ENCODE assay signal across 17 cellular contexts in genomic region chr18:70121842-70122241, GRCh38.
"Had no signal": no experiment of that assay in that cellular context is flagged by ENCODE, and none has a peak within 500 bp of the region (broad histone marks: within the 10 kb centered on the region; RNA-seq: fewer than 3 reads in every experiment).

No MANE protein-coding gene starts in this region.

- H3K4me3 ChIP-seq: esophagus squamous epithelium, prostate gland, right atrium auricular region, suprapubic skin, vagina had no signal

- H3K9me3 Mint-ChIP-seq: dendritic cell treated with granulocyte-macrophage colony-stimulating factor and Interleukin-4, amounts not matched to agents 40 ng/mL and 50 ng/mL, for 4 days; stimulated activated naive CD8-positive, alpha-beta T cell treated with anti-CD3 and anti-CD28 coated beads, Interleukin-15, amount 100 ng/mL, for 72 hours had no signal

- H3K36me3 ChIP-seq: prostate gland, WERI-Rb-1 had no signal

- H3K4me3 Mint-ChIP-seq: activated naive CD8-positive, alpha-beta T cell treated with anti-CD3 and anti-CD28 coated beads for 36 hours; activated T-cell treated with anti-CD3 and anti-CD28 coated beads, Interleukin-2, amount 50 U/mL, for 72 hours; dendritic cell treated with granulocyte-macrophage colony-stimulating factor and Interleukin-4, amounts not matched to agents 40 ng/mL and 50 ng/mL, for 4 days; naive thymus-derived CD4-positive, alpha-beta T cell; stimulated activated naive CD8-positive, alpha-beta T cell treated with anti-CD3 and anti-CD28 coated beads, Interleukin-15, amount 100 ng/mL, for 72 hours had no signal

- H3K27me3 Mint-ChIP-seq: activated naive CD8-positive, alpha-beta T cell treated with anti-CD3 and anti-CD28 coated beads for 36 hours; dendritic cell treated with granulocyte-macrophage colony-stimulating factor and Interleukin-4, amounts not matched to agents 40 ng/mL and 50 ng/mL, for 4 days; naive thymus-derived CD4-positive, alpha-beta T cell; stimulated activated naive CD8-positive, alpha-beta T cell treated with anti-CD3 and anti-CD28 coated beads, Interleukin-15, amount 100 ng/mL, for 72 hours had no signal

- H3K9me3 ChIP-seq: esophagus squamous epithelium, prostate gland, right atrium auricular region, suprapubic skin, vagina had no signal

- DNase-seq: activated CD4-positive, alpha-beta T cell treated with anti-CD3 and anti-CD28 coated beads for 1 hour; activated gamma-delta T cell treated with Interleukin-2 at 50 U/mL for 16 hours; activated naive CD8-positive, alpha-beta T cell treated with anti-CD3 and anti-CD28 coated beads for 36 hours; activated T-cell treated with anti-CD3 and anti-CD28 coated beads, Interleukin-2, amount 50 U/mL, for 72 hours; amniotic stem cell; effector memory CD4-positive, alpha-beta T cell; esophagus squamous epithelium; mesenchymal stem cell; naive thymus-derived CD4-positive, alpha-beta T cell; stimulated activated naive CD8-positive, alpha-beta T cell treated with anti-CD3 and anti-CD28 coated beads, Interleukin-15, amount 100 ng/mL, for 72 hours; trophoblast cell; WERI-Rb-1 had no signal

- H3K4me1 ChIP-seq: esophagus squamous epithelium, prostate gland, right atrium auricular region, suprapubic skin, vagina had no signal

- ATAC-seq: activated T-cell treated with anti-CD3 and anti-CD28 coated beads, Interleukin-2, amount 50 U/mL, for 72 hours; naive thymus-derived CD4-positive, alpha-beta T cell; stimulated activated naive CD8-positive, alpha-beta T cell treated with anti-CD3 and anti-CD28 coated beads, Interleukin-15, amount 100 ng/mL, for 72 hours had no signal

- H3K4me1 Mint-ChIP-seq: activated naive CD8-positive, alpha-beta T cell treated with anti-CD3 and anti-CD28 coated beads for 36 hours; stimulated activated naive CD8-positive, alpha-beta T cell treated with anti-CD3 and anti-CD28 coated beads, Interleukin-15, amount 100 ng/mL, for 72 hours had no signal

- H3K27ac Mint-ChIP-seq: activated naive CD8-positive, alpha-beta T cell treated with anti-CD3 and anti-CD28 coated beads for 36 hours; activated T-cell treated with anti-CD3 and anti-CD28 coated beads, Interleukin-2, amount 50 U/mL, for 72 hours; dendritic cell treated with granulocyte-macrophage colony-stimulating factor and Interleukin-4, amounts not matched to agents 40 ng/mL and 50 ng/mL, for 4 days; naive thymus-derived CD4-positive, alpha-beta T cell; stimulated activated naive CD8-positive, alpha-beta T cell treated with anti-CD3 and anti-CD28 coated beads, Interleukin-15, amount 100 ng/mL, for 72 hours had no signal

- H3K27me3 ChIP-seq: esophagus squamous epithelium, right atrium auricular region, suprapubic skin, vagina had no signal

- H3K27ac ChIP-seq: esophagus squamous epithelium, prostate gland, right atrium auricular region, suprapubic skin, vagina, WERI-Rb-1 had no signal
